19 cellular contexts compared by ENCODE assay signal in the genomic region with DNA sequence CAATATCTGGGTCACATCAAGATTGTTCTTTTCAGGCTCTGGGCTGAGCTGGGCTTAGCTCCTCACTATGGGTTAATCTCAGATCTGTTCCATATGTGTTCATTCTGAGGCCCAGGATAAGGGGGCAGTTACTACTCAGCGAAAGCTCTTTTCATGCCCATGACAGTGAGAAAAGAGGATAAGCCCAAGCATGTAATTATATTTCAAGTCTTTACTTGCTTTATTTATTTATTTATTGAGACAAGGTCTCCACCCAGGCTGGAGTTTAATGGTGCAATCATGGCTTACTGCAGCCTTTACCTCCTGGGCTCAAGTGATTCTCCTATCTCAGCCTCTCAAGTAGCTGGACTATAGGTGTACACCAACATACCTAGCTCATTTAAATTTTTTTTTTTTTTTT.
"Had no signal": no experiment of that assay in that cellular context is flagged by ENCODE, and none has a peak within 500 bp of the region (broad histone marks: within the 10 kb centered on the region; RNA-seq: fewer than 3 reads in every experiment).

No MANE protein-coding gene starts in this region.

- H3K9me3 ChIP-seq: colonic mucosa, neutrophil, testis, upper lobe of right lung had no signal

- ATAC-seq: heart left ventricle; left colon; mucosa of descending colon; naive thymus-derived CD8-positive, alpha-beta T cell; sciatic nerve; stimulated activated memory B cell treated with anti-CD40 and anti-IgM and Interleukin-4, amounts not matched to agents 10 μg/mL and 1 μg/mL and 100 μg/mL, for 72 hours; upper lobe of right lung had no signal

- H3K27ac ChIP-seq: colonic mucosa, heart left ventricle, neutrophil, spleen, testis, tibial nerve, upper lobe of right lung had no signal

- H3K36me3 Mint-ChIP-seq: stimulated activated memory B cell treated with anti-CD40 and anti-IgM and Interleukin-4, amounts not matched to agents 10 μg/mL and 1 μg/mL and 100 μg/mL, for 72 hours had no signal

- H3K27ac Mint-ChIP-seq: naive thymus-derived CD8-positive, alpha-beta T cell; stimulated activated memory B cell treated with anti-CD40 and anti-IgM and Interleukin-4, amounts not matched to agents 10 μg/mL and 1 μg/mL and 100 μg/mL, for 72 hours; stimulated activated naive CD8-positive, alpha-beta T cell treated with anti-CD3 and anti-CD28 coated beads, Interleukin-15, Interleukin-2, amounts not matched to agents 100 ng/mL and 50 ng/mL, for 24 hours had no signal

- H3K4me1 Mint-ChIP-seq: naive thymus-derived CD8-positive, alpha-beta T cell; stimulated activated memory B cell treated with anti-CD40 and anti-IgM and Interleukin-4, amounts not matched to agents 10 μg/mL and 1 μg/mL and 100 μg/mL, for 72 hours had no signal

- H3K4me3 Mint-ChIP-seq: naive thymus-derived CD8-positive, alpha-beta T cell; stimulated activated memory B cell treated with anti-CD40 and anti-IgM and Interleukin-4, amounts not matched to agents 10 μg/mL and 1 μg/mL and 100 μg/mL, for 72 hours; stimulated activated naive CD8-positive, alpha-beta T cell treated with anti-CD3 and anti-CD28 coated beads, Interleukin-15, Interleukin-2, amounts not matched to agents 100 ng/mL and 50 ng/mL, for 24 hours had no signal

- H3K4me3 ChIP-seq: colonic mucosa, heart left ventricle, mucosa of descending colon, spleen, testis, tibial nerve, upper lobe of right lung had no signal

- H3K36me3 ChIP-seq: colonic mucosa, heart left ventricle, neutrophil, spleen, tibial nerve, upper lobe of right lung had no signal

- DNase-seq: colonic mucosa; dermis blood vessel endothelial cell; erythroblast; heart left ventricle; hippocampal formation; left colon; mucosa of descending colon; naive thymus-derived CD8-positive, alpha-beta T cell; spleen; stimulated activated CD4-positive, alpha-beta T cell treated with anti-CD3 and anti-CD28 coated beads, Interleukin-15, amount 100 ng/mL, for 24 hours; stimulated activated CD4-positive, alpha-beta T cell treated with anti-CD3 and anti-CD28 coated beads, Interleukin-1b, Interleukin-23, amount 100 ng/mL, for 48 hours; stimulated activated CD4-positive, alpha-beta T cell treated with anti-CD3 and anti-CD28 coated beads, Interleukin-4, amount 100 ng/mL, for 24 hours; testis; upper lobe of right lung had no signal

- H3K4me1 ChIP-seq: colonic mucosa, heart left ventricle, testis, tibial nerve, upper lobe of right lung had no signal

- H3K27me3 ChIP-seq: testis, tibial nerve had no signal
